In the genomic region with DNA sequence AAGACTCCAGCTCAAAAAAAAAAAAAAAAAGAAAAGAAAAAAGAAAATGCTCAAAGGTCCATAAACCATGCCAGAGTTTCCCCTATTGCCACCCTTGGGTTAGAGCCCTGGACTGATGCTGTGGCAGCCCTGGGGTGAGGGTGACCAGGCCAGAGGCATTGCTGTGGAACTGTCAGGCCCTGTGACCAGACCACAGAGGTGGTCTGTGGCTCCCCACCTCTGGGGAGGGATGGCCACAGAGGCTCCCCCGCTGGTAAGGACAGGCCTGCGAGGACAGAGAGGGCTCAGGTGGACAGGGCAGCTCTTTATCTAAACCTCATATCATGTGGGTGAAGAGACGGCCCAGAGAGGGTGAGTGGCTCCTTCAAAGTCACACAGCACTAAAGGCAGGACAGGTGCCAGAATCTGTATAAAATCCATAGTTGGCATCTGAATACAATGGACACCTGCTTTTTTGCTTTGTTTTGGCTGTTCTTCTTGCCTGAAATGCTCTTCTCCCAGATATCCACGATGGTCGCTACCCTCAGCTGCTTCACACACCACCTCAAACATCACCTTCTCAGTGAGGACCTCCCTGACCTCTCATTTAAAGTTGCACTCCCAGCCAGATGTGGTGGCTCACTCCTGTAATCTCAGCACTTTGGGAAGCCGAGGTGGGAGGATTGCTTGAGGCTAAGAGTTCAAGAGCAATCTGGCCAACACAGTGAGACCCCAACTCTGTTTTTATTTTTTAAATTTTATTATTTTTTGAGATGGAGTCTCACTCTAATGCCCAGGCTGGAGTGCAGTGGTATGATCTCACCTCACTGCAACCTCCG, we compare ENCODE assay signal across 3 cellular contexts.
TF ChIP-seq lines count a peak whose summit lies in the region.

No MANE protein-coding gene starts in this region.

TF ChIP-seq in WTC11, 78 proteins besides CTCF, POLR2A, EP300 and RAD21:
- TF ChIP-seq, protein P1, sequence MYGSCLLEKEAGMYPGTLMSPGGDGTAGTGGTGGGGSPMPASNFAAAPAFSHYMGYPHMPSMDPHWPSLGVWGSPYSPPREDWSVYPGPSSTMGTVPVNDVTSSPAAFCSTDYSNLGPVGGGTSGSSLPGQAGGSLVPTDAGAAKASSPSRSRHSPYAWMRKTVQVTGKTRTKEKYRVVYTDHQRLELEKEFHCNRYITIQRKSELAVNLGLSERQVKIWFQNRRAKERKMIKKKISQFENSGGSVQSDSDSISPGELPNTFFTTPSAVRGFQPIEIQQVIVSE (CRISPR knock-in tag; IDR thresholded peaks at IDR 0.05; ENCODE audit: borderline replicate concordance), result no peak
- TF ChIP-seq TEAD4 (CRISPR knock-in tag; IDR thresholded peaks at IDR 0.05), result no peak
- TF ChIP-seq, protein P2, sequence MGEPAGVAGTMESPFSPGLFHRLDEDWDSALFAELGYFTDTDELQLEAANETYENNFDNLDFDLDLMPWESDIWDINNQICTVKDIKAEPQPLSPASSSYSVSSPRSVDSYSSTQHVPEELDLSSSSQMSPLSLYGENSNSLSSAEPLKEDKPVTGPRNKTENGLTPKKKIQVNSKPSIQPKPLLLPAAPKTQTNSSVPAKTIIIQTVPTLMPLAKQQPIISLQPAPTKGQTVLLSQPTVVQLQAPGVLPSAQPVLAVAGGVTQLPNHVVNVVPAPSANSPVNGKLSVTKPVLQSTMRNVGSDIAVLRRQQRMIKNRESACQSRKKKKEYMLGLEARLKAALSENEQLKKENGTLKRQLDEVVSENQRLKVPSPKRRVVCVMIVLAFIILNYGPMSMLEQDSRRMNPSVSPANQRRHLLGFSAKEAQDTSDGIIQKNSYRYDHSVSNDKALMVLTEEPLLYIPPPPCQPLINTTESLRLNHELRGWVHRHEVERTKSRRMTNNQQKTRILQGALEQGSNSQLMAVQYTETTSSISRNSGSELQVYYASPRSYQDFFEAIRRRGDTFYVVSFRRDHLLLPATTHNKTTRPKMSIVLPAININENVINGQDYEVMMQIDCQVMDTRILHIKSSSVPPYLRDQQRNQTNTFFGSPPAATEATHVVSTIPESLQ (CRISPR knock-in tag; IDR thresholded peaks at IDR 0.05), result no peak
- TF ChIP-seq ZNF121 (CRISPR knock-in tag; IDR thresholded peaks at IDR 0.05), result 0 out of 2 replicates have a peak, but pooled peaks have one; percentile 24

TF ChIP-seq in H1, 55 proteins besides CTCF, POLR2A, EP300 and RAD21:
- TF ChIP-seq TCF12 (IDR thresholded peaks at IDR 0.05; ENCODE audit: low read depth, low read length), result no peak
- peak; percentile 54; the same call in 1 of the 2 replicates for TF ChIP-seq KDM1A (IDR thresholded peaks at IDR 0.05; ENCODE audit: borderline replicate concordance, low read length)

TF ChIP-seq in SK-N-SH, 30 proteins besides CTCF, POLR2A, EP300 and RAD21:
- TF ChIP-seq, protein P3, sequence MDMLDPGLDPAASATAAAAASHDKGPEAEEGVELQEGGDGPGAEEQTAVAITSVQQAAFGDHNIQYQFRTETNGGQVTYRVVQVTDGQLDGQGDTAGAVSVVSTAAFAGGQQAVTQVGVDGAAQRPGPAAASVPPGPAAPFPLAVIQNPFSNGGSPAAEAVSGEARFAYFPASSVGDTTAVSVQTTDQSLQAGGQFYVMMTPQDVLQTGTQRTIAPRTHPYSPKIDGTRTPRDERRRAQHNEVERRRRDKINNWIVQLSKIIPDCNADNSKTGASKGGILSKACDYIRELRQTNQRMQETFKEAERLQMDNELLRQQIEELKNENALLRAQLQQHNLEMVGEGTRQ (IDR thresholded peaks at IDR 0.05; ENCODE audit: borderline replicate concordance, low read depth, low read length), result no peak
- TF ChIP-seq, protein P4, sequence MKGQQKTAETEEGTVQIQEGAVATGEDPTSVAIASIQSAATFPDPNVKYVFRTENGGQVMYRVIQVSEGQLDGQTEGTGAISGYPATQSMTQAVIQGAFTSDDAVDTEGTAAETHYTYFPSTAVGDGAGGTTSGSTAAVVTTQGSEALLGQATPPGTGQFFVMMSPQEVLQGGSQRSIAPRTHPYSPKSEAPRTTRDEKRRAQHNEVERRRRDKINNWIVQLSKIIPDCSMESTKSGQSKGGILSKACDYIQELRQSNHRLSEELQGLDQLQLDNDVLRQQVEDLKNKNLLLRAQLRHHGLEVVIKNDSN (IDR thresholded peaks at IDR 0.05; ENCODE audit: borderline replicate concordance, low read depth), result no peak
- no peak for TF ChIP-seq RXRA (IDR thresholded peaks at IDR 0.05; ENCODE audit: borderline replicate concordance, low read depth)
- no peak for TF ChIP-seq FOXM1 (IDR thresholded peaks at IDR 0.05; ENCODE audit: low read depth)
- TF ChIP-seq, protein P5, sequence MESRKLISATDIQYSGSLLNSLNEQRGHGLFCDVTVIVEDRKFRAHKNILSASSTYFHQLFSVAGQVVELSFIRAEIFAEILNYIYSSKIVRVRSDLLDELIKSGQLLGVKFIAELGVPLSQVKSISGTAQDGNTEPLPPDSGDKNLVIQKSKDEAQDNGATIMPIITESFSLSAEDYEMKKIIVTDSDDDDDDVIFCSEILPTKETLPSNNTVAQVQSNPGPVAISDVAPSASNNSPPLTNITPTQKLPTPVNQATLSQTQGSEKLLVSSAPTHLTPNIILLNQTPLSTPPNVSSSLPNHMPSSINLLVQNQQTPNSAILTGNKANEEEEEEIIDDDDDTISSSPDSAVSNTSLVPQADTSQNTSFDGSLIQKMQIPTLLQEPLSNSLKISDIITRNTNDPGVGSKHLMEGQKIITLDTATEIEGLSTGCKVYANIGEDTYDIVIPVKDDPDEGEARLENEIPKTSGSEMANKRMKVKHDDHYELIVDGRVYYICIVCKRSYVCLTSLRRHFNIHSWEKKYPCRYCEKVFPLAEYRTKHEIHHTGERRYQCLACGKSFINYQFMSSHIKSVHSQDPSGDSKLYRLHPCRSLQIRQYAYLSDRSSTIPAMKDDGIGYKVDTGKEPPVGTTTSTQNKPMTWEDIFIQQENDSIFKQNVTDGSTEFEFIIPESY (IDR thresholded peaks at IDR 0.05; ENCODE audit: borderline replicate concordance, low read depth), result no peak
- TF ChIP-seq TAF1 (IDR thresholded peaks at IDR 0.05; ENCODE audit: borderline replicate concordance, low read depth, low read length), result no peak
- TF ChIP-seq, protein P6, sequence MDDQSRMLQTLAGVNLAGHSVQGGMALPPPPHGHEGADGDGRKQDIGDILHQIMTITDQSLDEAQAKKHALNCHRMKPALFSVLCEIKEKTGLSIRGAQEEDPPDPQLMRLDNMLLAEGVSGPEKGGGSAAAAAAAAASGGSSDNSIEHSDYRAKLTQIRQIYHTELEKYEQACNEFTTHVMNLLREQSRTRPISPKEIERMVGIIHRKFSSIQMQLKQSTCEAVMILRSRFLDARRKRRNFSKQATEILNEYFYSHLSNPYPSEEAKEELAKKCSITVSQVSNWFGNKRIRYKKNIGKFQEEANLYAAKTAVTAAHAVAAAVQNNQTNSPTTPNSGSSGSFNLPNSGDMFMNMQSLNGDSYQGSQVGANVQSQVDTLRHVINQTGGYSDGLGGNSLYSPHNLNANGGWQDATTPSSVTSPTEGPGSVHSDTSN (IDR thresholded peaks at IDR 0.05), result no peak
- no peak for TF ChIP-seq GATA2 (CRISPR knock-in tag; IDR thresholded peaks at IDR 0.05)
- no peak for TF ChIP-seq RCOR1 (IDR thresholded peaks at IDR 0.05; ENCODE audit: low read length)
- no peak for TF ChIP-seq FOXJ3 (CRISPR knock-in tag; IDR thresholded peaks at IDR 0.05)
